Comparison of ENCODE assay signal across 1 cellular context in genomic region chr20:14413835-14414234, GRCh38.
TF ChIP-seq lines count a peak whose summit lies in the region.

No MANE protein-coding gene starts in this region.

TF ChIP-seq in GM23338, 12 proteins besides CTCF, POLR2A, EP300 and RAD21 (continued from another document):
- TF ChIP-seq ZNF462 (CRISPR knock-in tag; IDR thresholded peaks at IDR 0.05) (no peak), NANOG (IDR thresholded peaks at IDR 0.05; ENCODE audit: borderline replicate concordance) (no peak), REST (IDR thresholded peaks at IDR 0.05; ENCODE audit: unreplicated experiment) (no peak), POLR2AphosphoS5 (IDR thresholded peaks at IDR 0.05; ENCODE audit: low read depth) (no peak), CREB1 (CRISPR knock-in tag; IDR thresholded peaks at IDR 0.05; ENCODE audit: low read depth) (no peak), ETS1 (IDR thresholded peaks at IDR 0.05) (no peak), EZH2 (IDR thresholded peaks at IDR 0.05; ENCODE audit: low read depth, unreplicated experiment) (no peak), EZH2phosphoT487 (IDR thresholded peaks at IDR 0.05; ENCODE audit: unreplicated experiment) (no peak), JUNB (IDR thresholded peaks at IDR 0.05; ENCODE audit: unreplicated experiment) (no peak), STAT1 (IDR thresholded peaks at IDR 0.05; ENCODE audit: unreplicated experiment) (no peak)
